In the genomic region with DNA sequence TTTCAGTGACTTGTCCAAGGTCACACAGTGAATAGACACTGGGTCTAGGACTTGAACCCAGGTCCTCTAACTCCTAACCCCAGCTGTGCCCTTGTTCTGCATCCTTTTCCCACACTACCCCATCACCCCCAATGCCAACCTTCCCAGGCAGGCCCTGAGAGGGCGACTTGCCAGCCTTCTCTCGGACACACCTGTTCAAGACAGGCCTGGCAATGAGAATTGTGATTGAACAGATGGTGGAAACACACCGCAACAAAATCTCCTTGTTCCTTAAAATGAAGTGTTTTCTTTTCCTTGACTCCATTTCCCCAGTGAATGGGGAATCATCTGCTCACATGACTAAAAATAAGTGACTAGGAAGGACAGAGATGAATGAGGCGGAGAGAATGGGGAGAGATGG, we compare ENCODE assay signal across 28 cellular contexts.
"Had no signal": no experiment of that assay in that cellular context is flagged by ENCODE, and none has a peak within 500 bp of the region (broad histone marks: within the 10 kb centered on the region; RNA-seq: fewer than 3 reads in every experiment).

No MANE protein-coding gene starts in this region.

- H3K4me3 Mint-ChIP-seq: naive thymus-derived CD8-positive, alpha-beta T cell; nephron; neural progenitor cell; stimulated activated effector memory CD8-positive, alpha-beta T cell treated with anti-CD3 and anti-CD28 coated beads, Interleukin-12 subunit alpha, Interleukin-12 subunit beta, amount 100 ng/mL, for 72 hours; stimulated activated naive B cell treated with anti-CD40 and anti-IgM and Interleukin-4, amounts not matched to agents 10 μg/mL and 1 μg/mL and 100 μg/mL, for 72 hours; stimulated activated naive CD8-positive, alpha-beta T cell treated with anti-CD3 and anti-CD28 coated beads, Interleukin-15, Interleukin-2, amounts not matched to agents 100 ng/mL and 50 ng/mL, for 24 hours; type B pancreatic cell had no signal

- H3K79me2 ChIP-seq: parathyroid adenoma had no signal

- H3K9me3 ChIP-seq: ovary, psoas muscle, right lobe of liver, sigmoid colon, stomach, thoracic aorta, thyroid gland, tibial nerve, upper lobe of right lung, uterus had no signal

- H3K27ac Mint-ChIP-seq: naive thymus-derived CD8-positive, alpha-beta T cell; nephron; neural progenitor cell; progenitor cell of endocrine pancreas; stimulated activated effector memory CD8-positive, alpha-beta T cell treated with anti-CD3 and anti-CD28 coated beads, Interleukin-12 subunit alpha, Interleukin-12 subunit beta, amount 100 ng/mL, for 72 hours; stimulated activated naive B cell treated with anti-CD40 and anti-IgM and Interleukin-4, amounts not matched to agents 10 μg/mL and 1 μg/mL and 100 μg/mL, for 72 hours; stimulated activated naive CD8-positive, alpha-beta T cell treated with anti-CD3 and anti-CD28 coated beads, Interleukin-15, Interleukin-2, amounts not matched to agents 100 ng/mL and 50 ng/mL, for 24 hours; type B pancreatic cell had no signal

- H3K27me3 ChIP-seq: neural progenitor cell, ovary, right lobe of liver, thyroid gland, tibial nerve, upper lobe of right lung, uterus had no signal

- H3K27ac ChIP-seq: neural progenitor cell, ovary, parathyroid adenoma, psoas muscle, right lobe of liver, sigmoid colon, stomach, thoracic aorta, thyroid gland, tibial nerve, upper lobe of right lung, uterus had no signal

- H3K4me1 Mint-ChIP-seq: naive thymus-derived CD8-positive, alpha-beta T cell; nephron; neural progenitor cell; stimulated activated effector memory CD8-positive, alpha-beta T cell treated with anti-CD3 and anti-CD28 coated beads, Interleukin-12 subunit alpha, Interleukin-12 subunit beta, amount 100 ng/mL, for 72 hours; stimulated activated naive B cell treated with anti-CD40 and anti-IgM and Interleukin-4, amounts not matched to agents 10 μg/mL and 1 μg/mL and 100 μg/mL, for 72 hours had no signal

- H3K9me3 Mint-ChIP-seq: naive thymus-derived CD8-positive, alpha-beta T cell; nephron; neural progenitor cell; stimulated activated effector memory CD8-positive, alpha-beta T cell treated with anti-CD3 and anti-CD28 coated beads, Interleukin-12 subunit alpha, Interleukin-12 subunit beta, amount 100 ng/mL, for 72 hours; stimulated activated naive CD8-positive, alpha-beta T cell treated with anti-CD3 and anti-CD28 coated beads, Interleukin-15, Interleukin-2, amounts not matched to agents 100 ng/mL and 50 ng/mL, for 24 hours; type B pancreatic cell had no signal

- H2AFZ ChIP-seq: neural progenitor cell, parathyroid adenoma had no signal

- H3K36me3 Mint-ChIP-seq: naive thymus-derived CD8-positive, alpha-beta T cell; neural progenitor cell; stimulated activated effector memory CD8-positive, alpha-beta T cell treated with anti-CD3 and anti-CD28 coated beads, Interleukin-12 subunit alpha, Interleukin-12 subunit beta, amount 100 ng/mL, for 72 hours; stimulated activated naive B cell treated with anti-CD40 and anti-IgM and Interleukin-4, amounts not matched to agents 10 μg/mL and 1 μg/mL and 100 μg/mL, for 72 hours; type B pancreatic cell had no signal

- ATAC-seq: naive thymus-derived CD8-positive, alpha-beta T cell; psoas muscle; right cardiac atrium; right lobe of liver; stimulated activated effector memory CD8-positive, alpha-beta T cell treated with anti-CD3 and anti-CD28 coated beads, Interleukin-12 subunit alpha, Interleukin-12 subunit beta, amount 100 ng/mL, for 72 hours; stimulated activated naive B cell treated with anti-CD40 and anti-IgM and Interleukin-4, amounts not matched to agents 10 μg/mL and 1 μg/mL and 100 μg/mL, for 72 hours; upper lobe of right lung had no signal

- H3K36me3 ChIP-seq: neural progenitor cell, ovary, right lobe of liver, sigmoid colon, stomach, thoracic aorta, thyroid gland, tibial nerve, upper lobe of right lung, uterus had no signal

- H3K9ac ChIP-seq: neural progenitor cell, parathyroid adenoma had no signal

- H3K27me3 Mint-ChIP-seq: progenitor cell of endocrine pancreas; stimulated activated naive B cell treated with anti-CD40 and anti-IgM and Interleukin-4, amounts not matched to agents 10 μg/mL and 1 μg/mL and 100 μg/mL, for 72 hours; stimulated activated naive CD8-positive, alpha-beta T cell treated with anti-CD3 and anti-CD28 coated beads, Interleukin-15, Interleukin-2, amounts not matched to agents 100 ng/mL and 50 ng/mL, for 24 hours had no signal

- H3K4me3 ChIP-seq: neural progenitor cell, ovary, psoas muscle, right lobe of liver, sigmoid colon, stomach, thoracic aorta, thyroid gland, tibial nerve, upper lobe of right lung, uterus had no signal

- H3K4me2 ChIP-seq: neural progenitor cell had no signal

- H3K4me1 ChIP-seq: neural progenitor cell, parathyroid adenoma, psoas muscle, right lobe of liver, sigmoid colon, stomach, thyroid gland, tibial nerve, upper lobe of right lung, uterus had no signal

- DNase-seq: naive thymus-derived CD8-positive, alpha-beta T cell; occipital lobe; ovary; posterior cingulate gyrus; psoas muscle; right cardiac atrium; right lobe of liver; sigmoid colon; small intestine; stimulated activated CD4-positive, alpha-beta T cell treated with anti-CD3 and anti-CD28 coated beads, Interleukin-15, amount 100 ng/mL, for 24 hours; stimulated activated CD4-positive, alpha-beta T cell treated with anti-CD3 and anti-CD28 coated beads, Interleukin-2, amount 100 ng/mL, for 24 hours; stimulated activated CD4-positive, alpha-beta T cell treated with anti-CD3 and anti-CD28 coated beads, Interleukin-2, amount 100 ng/mL, for 48 hours; stimulated activated CD4-positive, alpha-beta T cell treated with anti-CD3 and anti-CD28 coated beads, Interleukin-4, amount 100 ng/mL, for 24 hours; stimulated activated naive B cell treated with anti-CD40 and anti-IgM and Interleukin-4, amounts not matched to agents 10 μg/mL and 1 μg/mL and 100 μg/mL, for 72 hours; stimulated activated naive CD4-positive, alpha-beta T cell treated with Interleukin-2 at 50 U/mL for 16 hours; stomach; thyroid gland; upper lobe of right lung; uterus had no signal

- FAIRE-seq: small intestine had no signal
